Comparison of ENCODE assay signal across 12 cellular contexts in the genomic region with DNA sequence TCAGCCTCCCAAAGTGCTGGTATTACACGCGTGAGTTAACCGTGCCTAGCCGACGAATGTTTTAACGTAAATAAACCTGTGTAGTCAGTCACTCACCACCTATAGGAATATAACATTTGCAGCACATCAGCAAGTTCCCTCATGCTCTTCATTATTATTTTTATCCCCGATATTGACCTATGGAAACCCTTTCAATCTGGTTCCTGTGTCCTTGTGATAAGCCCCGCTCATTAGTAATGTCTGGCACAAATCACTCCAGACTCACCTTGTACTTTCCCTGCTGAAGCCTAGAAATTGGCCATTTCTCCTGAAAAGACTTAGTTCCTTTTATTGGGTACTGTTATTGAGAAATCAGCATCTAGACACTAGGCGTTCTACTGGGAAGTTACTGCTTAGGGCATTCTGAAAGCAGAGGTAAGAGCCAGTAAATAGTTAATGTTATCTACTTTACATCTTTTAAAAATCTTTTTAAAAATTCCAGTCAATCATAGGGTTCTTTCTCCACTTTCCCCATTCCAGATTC. TPM values are rescaled to one million over a fixed set of nuclear protein-coding genes. Genes with fewer than 3 reads are reported as not detected.
DNase-seq lines count a peak whose midpoint lies in the region; ATAC-seq and TF ChIP-seq lines count a peak whose summit lies in the region.
"Had no signal": no experiment of that assay in that cellular context is flagged by ENCODE, and none has a peak within 500 bp of the region (broad histone marks: within the 10 kb centered on the region; RNA-seq: fewer than 3 reads in every experiment).

No MANE protein-coding gene starts in this region.

- peaks cover 31% of the 10 kb centered on the region for H3F3A ChIP-seq in neural progenitor cell (ENCODE audit: low read depth)

- peaks cover 5% of the 10 kb centered on the region for H4K20me1 ChIP-seq in neural progenitor cell (ENCODE audit: low read depth)

- peaks cover 17% of the 10 kb centered on the region in 2 donors for H3K36me3 ChIP-seq in ascending aorta
- no peaks in the 10 kb centered on the region for H3K36me3 ChIP-seq in neural progenitor cell
- peaks cover 6% of the 10 kb centered on the region for H3K36me3 ChIP-seq in H7 (replicated peaks; ENCODE audit: control insufficient read depth, insufficient read depth, low read length)

- DNase-seq in CD1c-positive myeloid dendritic cell (ENCODE audit: extremely low spot score) = peak; percentile 59
- no peak for DNase-seq in HFFc6
- no peak for DNase-seq in ascending aorta (ENCODE audit: low spot score in 2 of 2)
- no peak for DNase-seq in neural progenitor cell (ENCODE audit: low spot score)
- no peak for DNase-seq in effector CD4-positive, alpha-beta T cell
- no peak for DNase-seq in stimulated activated CD4-positive, alpha-beta T cell treated with anti-CD3 and anti-CD28 coated beads, Interleukin-15, amount 100 ng/mL, for 24 hours
- DNase-seq in H7 = no peak
- DNase-seq: activated T-cell treated with anti-CD3 and anti-CD28 coated beads, Interleukin-2, amount 50 U/mL, for 48 hours; body of pancreas had no signal

- H3K27me3 ChIP-seq in ascending aorta (no peaks in the 10 kb centered on the region), neural progenitor cell (no peaks in the 10 kb centered on the region), H7 (ENCODE audit: control insufficient read depth, insufficient read depth, low read length) (no peaks in the 10 kb centered on the region)
- H3K27me3 ChIP-seq: body of pancreas had no signal

- peak overlapping the region; percentile 34 for H3K4me3 Mint-ChIP-seq in HFFc6
- peak overlapping the region; percentile 92 for H3K4me3 Mint-ChIP-seq in neural progenitor cell

- H3K9me3 ChIP-seq in ascending aorta (no peaks in the 10 kb centered on the region), neural progenitor cell (ENCODE audit: low read depth) (no peaks in the 10 kb centered on the region)
- H3K9me3 ChIP-seq: body of pancreas had no signal

- no peak overlapping the region for H3K4me3 ChIP-seq in ascending aorta
- H3K4me3 ChIP-seq in neural progenitor cell = no peak overlapping the region
- no peak overlapping the region for H3K4me3 ChIP-seq in H7 (ENCODE audit: insufficient read depth, low read depth, low read length)
- H3K4me3 ChIP-seq: body of pancreas, GM12878 had no signal

- H3K4me2 ChIP-seq in neural progenitor cell = no peak overlapping the region

- no peaks in the 10 kb centered on the region for H3K9me3 Mint-ChIP-seq in HFFc6
- H3K9me3 Mint-ChIP-seq in neural progenitor cell = no peaks in the 10 kb centered on the region

- peaks cover 38% of the 10 kb centered on the region for H3K4me1 Mint-ChIP-seq in HFFc6 (ENCODE audit: low read depth)
- peaks cover 14% of the 10 kb centered on the region for H3K4me1 Mint-ChIP-seq in neural progenitor cell

- H3K27ac Mint-ChIP-seq in HFFc6 = peak overlapping the region; percentile 89
- no peak overlapping the region for H3K27ac Mint-ChIP-seq in neural progenitor cell

- peaks cover 11% of the 10 kb centered on the region in 2 donors for H3K4me1 ChIP-seq in ascending aorta
- H3K4me1 ChIP-seq in neural progenitor cell = no peaks in the 10 kb centered on the region

- peak overlapping the region; percentile 41 to 87 for H3K27ac ChIP-seq in ascending aorta
- H3K27ac ChIP-seq in neural progenitor cell = no peak overlapping the region

- peaks cover 23% of the 10 kb centered on the region for H3K79me2 ChIP-seq in neural progenitor cell (ENCODE audit: low read depth)

- no peak overlapping the region for H3K9ac ChIP-seq in neural progenitor cell

- H2AFZ ChIP-seq in neural progenitor cell (replicated peaks) = no peak overlapping the region

- H3K36me3 Mint-ChIP-seq in HFFc6 (ENCODE audit: low read depth) = peaks cover 31% of the 10 kb centered on the region
- H3K36me3 Mint-ChIP-seq in neural progenitor cell = peaks cover 11% of the 10 kb centered on the region

- TF ChIP-seq CTCF in HFFc6 (IDR thresholded peaks at IDR 0.05) (no peak), ascending aorta (IDR thresholded peaks at IDR 0.05) (no peak), neural progenitor cell (IDR thresholded peaks at IDR 0.05) (no peak)

- H3K27me3 Mint-ChIP-seq in HFFc6 (ENCODE audit: insufficient read depth) (peaks cover 4% of the 10 kb centered on the region), neural progenitor cell (ENCODE audit: insufficient read depth, low read depth) (peaks cover 5% of the 10 kb centered on the region)
- H3K27me3 Mint-ChIP-seq: B cell had no signal

- intact Hi-C loops in ascending aorta (cut with DNase I) = loop anchor here (5.0 kb wide), 1 partner anchor 89 kb away; the partner anchor contains the start of gene FBRS

- ATAC-seq in GM19463 (IDR thresholded peaks at IDR 0.05; ENCODE audit: unreplicated experiment) = no peak
- ATAC-seq: body of pancreas, GM12878 had no signal

RNA-seq across cellular contexts. Expression of gene PHKG2, which starts 1.5 kb away (rescaled TPM):
- 10 to 100 TPM; 26.6 to 31.0 (median 27.7) TPM for total RNA-seq in HFFc6 (2021; fragmentation: NEBNext Ultra II Directional; extraction: Animal tissue kit (Norgen Biotek cat#: 25700))
- total RNA-seq in ascending aorta = 78.8 TPM
- total RNA-seq in neural progenitor cell (ENCODE audit: low replicate concordance) = 20.2 and 31.4 TPM in 2 replicates
- total RNA-seq in H7 (2014; rRNA removed; shearing (Covaris generic)) = 27.0 and 32.0 TPM in 2 replicates

RNA-seq across cellular contexts. Expression of gene CFAP119, which starts 15.2 kb away (rescaled TPM):
- 1 to 10 TPM; 4.3 to 7.6 (median 5.1) TPM for total RNA-seq in HFFc6 (2021; fragmentation: NEBNext Ultra II Directional; extraction: Animal tissue kit (Norgen Biotek cat#: 25700))
- not detected for total RNA-seq in ascending aorta
- total RNA-seq in neural progenitor cell (ENCODE audit: low replicate concordance) = 0.56 and 8.0 TPM in 2 replicates
- total RNA-seq in H7 (2014; rRNA removed; shearing (Covaris generic)) = 1.5 and 2.1 TPM in 2 replicates

RNA-seq across cellular contexts. Expression of gene RNF40, which starts 15.4 kb away (rescaled TPM):
- 100 to 1,000 TPM in 5 of 6 experiments, 10 to 100 TPM in 1; 98.2 to 120 (median 104) TPM for total RNA-seq in HFFc6 (2021; fragmentation: NEBNext Ultra II Directional; extraction: Animal tissue kit (Norgen Biotek cat#: 25700))
- total RNA-seq in ascending aorta (66.3 TPM), neural progenitor cell (ENCODE audit: low replicate concordance) (45.6 and 77.3 TPM in 2 replicates)
- 72.6 and 72.9 TPM in 2 replicates for total RNA-seq in H7 (2014; rRNA removed; shearing (Covaris generic))

RNA-seq across cellular contexts. Expression of gene ZNF629, which starts 40.3 kb away (rescaled TPM):
- 10 to 100 TPM; 19.4 to 21.8 (median 21.0) TPM for total RNA-seq in HFFc6 (2021; fragmentation: NEBNext Ultra II Directional; extraction: Animal tissue kit (Norgen Biotek cat#: 25700))
- total RNA-seq in ascending aorta (12.3 TPM), neural progenitor cell (ENCODE audit: low replicate concordance) (13.7 and 24.5 TPM in 2 replicates)
- 15.1 and 16.0 TPM in 2 replicates for total RNA-seq in H7 (2014; rRNA removed; shearing (Covaris generic))

RNA-seq across cellular contexts. Expression of gene SRCAP, which starts 47.7 kb away (rescaled TPM):
- total RNA-seq in HFFc6 (2021; fragmentation: NEBNext Ultra II Directional; extraction: Animal tissue kit (Norgen Biotek cat#: 25700)) = 10 to 100 TPM; 43.4 to 48.1 (median 45.9) TPM
- total RNA-seq in ascending aorta = 24.5 TPM
- total RNA-seq in neural progenitor cell (ENCODE audit: low replicate concordance) = 4.6 and 8.8 TPM in 2 replicates
- 7.4 and 12.1 TPM in 2 replicates for total RNA-seq in H7 (2014; rRNA removed; shearing (Covaris generic))
